Comparison of ENCODE assay signal across 1 cellular context in the genomic region with DNA sequence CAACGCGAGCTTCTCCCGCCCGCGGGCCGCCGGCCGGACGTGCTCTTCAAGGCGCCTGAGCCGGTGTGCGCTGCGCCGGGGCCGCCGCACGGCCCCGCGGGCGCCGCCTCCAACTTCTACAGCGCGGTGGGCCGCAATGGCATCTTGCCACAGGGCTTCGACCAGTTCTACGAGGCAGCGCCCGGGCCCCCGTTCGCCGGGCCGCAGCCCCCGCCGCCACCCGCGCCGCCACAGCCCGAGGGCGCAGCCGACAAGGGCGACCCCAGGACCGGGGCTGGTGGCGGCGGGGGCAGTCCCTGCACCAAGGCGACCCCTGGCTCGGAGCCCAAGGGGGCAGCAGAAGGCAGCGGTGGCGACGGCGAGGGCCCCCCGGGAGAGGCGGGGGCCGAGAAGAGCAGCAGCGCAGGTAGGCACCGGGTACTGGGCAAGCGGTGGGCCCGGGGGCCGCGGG.
TF ChIP-seq lines count a peak whose summit lies in the region.

No MANE protein-coding gene starts in this region.

TF ChIP-seq in WTC11, 78 proteins besides CTCF, POLR2A, EP300 and RAD21:
- TF ChIP-seq IRF2 (CRISPR knock-in tag; IDR thresholded peaks at IDR 0.05; ENCODE audit: borderline replicate concordance, low read depth), result no peak
- TF ChIP-seq MYBL2 (CRISPR knock-in tag; IDR thresholded peaks at IDR 0.05), result no peak
- no peak for TF ChIP-seq TCF7 (CRISPR knock-in tag; IDR thresholded peaks at IDR 0.05; ENCODE audit: low read depth)
- TF ChIP-seq, protein P1, sequence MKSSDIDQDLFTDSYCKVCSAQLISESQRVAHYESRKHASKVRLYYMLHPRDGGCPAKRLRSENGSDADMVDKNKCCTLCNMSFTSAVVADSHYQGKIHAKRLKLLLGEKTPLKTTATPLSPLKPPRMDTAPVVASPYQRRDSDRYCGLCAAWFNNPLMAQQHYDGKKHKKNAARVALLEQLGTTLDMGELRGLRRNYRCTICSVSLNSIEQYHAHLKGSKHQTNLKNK (CRISPR knock-in tag; IDR thresholded peaks at IDR 0.05), result no peak
- TF ChIP-seq, protein P2, sequence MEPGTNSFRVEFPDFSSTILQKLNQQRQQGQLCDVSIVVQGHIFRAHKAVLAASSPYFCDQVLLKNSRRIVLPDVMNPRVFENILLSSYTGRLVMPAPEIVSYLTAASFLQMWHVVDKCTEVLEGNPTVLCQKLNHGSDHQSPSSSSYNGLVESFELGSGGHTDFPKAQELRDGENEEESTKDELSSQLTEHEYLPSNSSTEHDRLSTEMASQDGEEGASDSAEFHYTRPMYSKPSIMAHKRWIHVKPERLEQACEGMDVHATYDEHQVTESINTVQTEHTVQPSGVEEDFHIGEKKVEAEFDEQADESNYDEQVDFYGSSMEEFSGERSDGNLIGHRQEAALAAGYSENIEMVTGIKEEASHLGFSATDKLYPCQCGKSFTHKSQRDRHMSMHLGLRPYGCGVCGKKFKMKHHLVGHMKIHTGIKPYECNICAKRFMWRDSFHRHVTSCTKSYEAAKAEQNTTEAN (CRISPR knock-in tag; IDR thresholded peaks at IDR 0.05), result no peak
- no peak for TF ChIP-seq ARID4B (CRISPR knock-in tag; IDR thresholded peaks at IDR 0.05; ENCODE audit: borderline replicate concordance)
- TF ChIP-seq, protein P3, sequence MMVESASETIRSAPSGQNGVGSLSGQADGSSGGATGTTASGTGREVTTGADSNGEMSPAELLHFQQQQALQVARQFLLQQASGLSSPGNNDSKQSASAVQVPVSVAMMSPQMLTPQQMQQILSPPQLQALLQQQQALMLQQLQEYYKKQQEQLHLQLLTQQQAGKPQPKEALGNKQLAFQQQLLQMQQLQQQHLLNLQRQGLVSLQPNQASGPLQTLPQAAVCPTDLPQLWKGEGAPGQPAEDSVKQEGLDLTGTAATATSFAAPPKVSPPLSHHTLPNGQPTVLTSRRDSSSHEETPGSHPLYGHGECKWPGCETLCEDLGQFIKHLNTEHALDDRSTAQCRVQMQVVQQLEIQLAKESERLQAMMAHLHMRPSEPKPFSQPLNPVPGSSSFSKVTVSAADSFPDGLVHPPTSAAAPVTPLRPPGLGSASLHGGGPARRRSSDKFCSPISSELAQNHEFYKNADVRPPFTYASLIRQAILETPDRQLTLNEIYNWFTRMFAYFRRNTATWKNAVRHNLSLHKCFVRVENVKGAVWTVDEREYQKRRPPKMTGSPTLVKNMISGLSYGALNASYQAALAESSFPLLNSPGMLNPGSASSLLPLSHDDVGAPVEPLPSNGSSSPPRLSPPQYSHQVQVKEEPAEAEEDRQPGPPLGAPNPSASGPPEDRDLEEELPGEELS (CRISPR knock-in tag; IDR thresholded peaks at IDR 0.05), result no peak
- TF ChIP-seq, protein P4, sequence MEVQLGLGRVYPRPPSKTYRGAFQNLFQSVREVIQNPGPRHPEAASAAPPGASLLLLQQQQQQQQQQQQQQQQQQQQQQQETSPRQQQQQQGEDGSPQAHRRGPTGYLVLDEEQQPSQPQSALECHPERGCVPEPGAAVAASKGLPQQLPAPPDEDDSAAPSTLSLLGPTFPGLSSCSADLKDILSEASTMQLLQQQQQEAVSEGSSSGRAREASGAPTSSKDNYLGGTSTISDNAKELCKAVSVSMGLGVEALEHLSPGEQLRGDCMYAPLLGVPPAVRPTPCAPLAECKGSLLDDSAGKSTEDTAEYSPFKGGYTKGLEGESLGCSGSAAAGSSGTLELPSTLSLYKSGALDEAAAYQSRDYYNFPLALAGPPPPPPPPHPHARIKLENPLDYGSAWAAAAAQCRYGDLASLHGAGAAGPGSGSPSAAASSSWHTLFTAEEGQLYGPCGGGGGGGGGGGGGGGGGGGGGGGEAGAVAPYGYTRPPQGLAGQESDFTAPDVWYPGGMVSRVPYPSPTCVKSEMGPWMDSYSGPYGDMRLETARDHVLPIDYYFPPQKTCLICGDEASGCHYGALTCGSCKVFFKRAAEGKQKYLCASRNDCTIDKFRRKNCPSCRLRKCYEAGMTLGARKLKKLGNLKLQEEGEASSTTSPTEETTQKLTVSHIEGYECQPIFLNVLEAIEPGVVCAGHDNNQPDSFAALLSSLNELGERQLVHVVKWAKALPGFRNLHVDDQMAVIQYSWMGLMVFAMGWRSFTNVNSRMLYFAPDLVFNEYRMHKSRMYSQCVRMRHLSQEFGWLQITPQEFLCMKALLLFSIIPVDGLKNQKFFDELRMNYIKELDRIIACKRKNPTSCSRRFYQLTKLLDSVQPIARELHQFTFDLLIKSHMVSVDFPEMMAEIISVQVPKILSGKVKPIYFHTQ (CRISPR knock-in tag; IDR thresholded peaks at IDR 0.05), result no peak
